Comparison of ENCODE assay signal across 8 cellular contexts in the genomic region with DNA sequence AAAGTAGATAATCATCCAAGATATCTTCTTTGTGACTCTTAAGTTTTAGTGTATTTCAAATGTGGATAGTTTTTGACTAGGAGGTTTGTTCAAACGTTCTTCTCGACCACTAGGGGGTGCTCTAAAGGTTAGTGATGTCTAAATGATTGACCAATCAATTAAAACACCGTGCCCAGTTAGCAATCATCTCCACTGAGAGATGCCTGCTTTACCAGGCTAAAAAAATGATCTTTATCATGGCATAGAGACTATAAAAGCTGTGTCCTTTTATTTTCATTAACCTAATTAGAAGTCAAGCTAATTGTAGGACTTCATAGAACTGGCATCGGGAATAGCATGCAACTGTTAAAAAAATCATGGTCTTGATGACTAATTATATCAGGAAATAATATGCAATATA.
A peak's percentile ranks its signal among the peaks of the same experiment; 100 is the strongest.
DNase-seq lines count a peak whose midpoint lies in the region; ATAC-seq and TF ChIP-seq lines count a peak whose summit lies in the region.

No MANE protein-coding gene starts in this region.

- DNase-seq in DMS79 (lab: John Stamatoyannopoulos, UW) (peak; percentile 22), OCI-M1 (lab: John Stamatoyannopoulos, UW) (peak; percentile 71), chondrocyte (ENCODE audit: low spot score) (no peak), myocyte (ENCODE audit: low read depth) (peak; percentile 75)

- H3K4me3 Mint-ChIP-seq in IgD-negative memory B cell (peak overlapping the region in 1 of 4 donors; percentile 54), chondrocyte (ENCODE audit: unreplicated experiment) (no peak overlapping the region)

- H3K9me3 Mint-ChIP-seq in IgD-negative memory B cell: no peaks in the 10 kb centered on the region
- H3K9me3 Mint-ChIP-seq in chondrocyte (ENCODE audit: low read depth): no peaks in the 10 kb centered on the region

- ATAC-seq in HG03159 (IDR thresholded peaks at IDR 0.05; ENCODE audit: unreplicated experiment) (no peak), GM19035 (IDR thresholded peaks at IDR 0.05; ENCODE audit: unreplicated experiment) (no peak), HG03457 (IDR thresholded peaks at IDR 0.05; ENCODE audit: unreplicated experiment) (no peak)

- H3K4me1 Mint-ChIP-seq in IgD-negative memory B cell (peaks cover 64 to 82% (median 73%) of the 10 kb centered on the region in 3 donors), chondrocyte (ENCODE audit: low read depth) (peaks cover 84% of the 10 kb centered on the region)

- H3K27ac Mint-ChIP-seq in IgD-negative memory B cell: peak overlapping the region; percentile 93 to 94 (median 93)
- peak overlapping the region; percentile 55 for H3K27ac Mint-ChIP-seq in chondrocyte (ENCODE audit: unreplicated experiment)

- H3K27me3 Mint-ChIP-seq in IgD-negative memory B cell (no peaks in the 10 kb centered on the region), chondrocyte (ENCODE audit: low read depth) (no peaks in the 10 kb centered on the region)

- peak; percentile 94 for TF ChIP-seq CTCF in chondrocyte (IDR thresholded peaks at IDR 0.05)

- no peaks in the 10 kb centered on the region for H3K36me3 Mint-ChIP-seq in IgD-negative memory B cell
- no peaks in the 10 kb centered on the region for H3K36me3 Mint-ChIP-seq in chondrocyte (ENCODE audit: low read depth)
